ENCODE assay signal across 8 cellular contexts in the genomic region with DNA sequence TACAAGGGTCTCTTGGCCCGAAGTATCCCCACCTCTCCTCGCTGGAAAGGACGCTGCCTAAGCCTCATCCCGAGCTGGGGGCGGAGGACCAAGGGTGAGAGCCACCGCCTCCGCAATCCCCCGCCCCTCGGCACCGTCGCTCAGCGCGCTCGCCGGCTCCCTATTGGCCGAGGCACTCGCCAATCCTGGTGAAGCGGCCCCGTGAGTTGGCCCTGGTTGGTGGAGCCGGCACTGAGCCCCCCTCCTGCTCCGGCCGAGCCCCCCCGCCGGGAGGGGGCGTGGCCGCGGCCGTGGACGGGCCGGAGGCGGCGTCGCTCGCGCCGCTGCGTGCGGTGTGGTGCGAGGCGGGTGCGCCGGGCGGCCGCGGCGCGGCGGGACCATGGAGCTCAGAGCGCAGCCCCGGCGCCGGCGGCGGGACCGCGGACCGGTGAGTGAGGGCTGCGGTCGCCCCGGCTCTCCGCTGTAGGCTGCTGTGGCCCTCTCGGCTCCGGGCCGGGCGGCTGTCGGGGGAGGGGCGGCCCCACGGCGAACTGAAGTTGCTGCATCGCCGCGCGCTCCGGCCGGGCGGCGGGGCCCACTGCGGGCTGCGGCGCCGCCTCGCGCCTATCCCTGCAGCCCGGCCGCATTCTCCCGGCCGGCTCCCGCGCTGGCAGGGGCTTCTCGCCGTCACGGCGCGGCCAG. TPM values are rescaled to one million over a fixed set of nuclear protein-coding genes. Genes with fewer than 3 reads are reported as not detected.
DNase-seq lines count a peak whose midpoint lies in the region; ATAC-seq and TF ChIP-seq lines count a peak whose summit lies in the region.

A gene with protein sequence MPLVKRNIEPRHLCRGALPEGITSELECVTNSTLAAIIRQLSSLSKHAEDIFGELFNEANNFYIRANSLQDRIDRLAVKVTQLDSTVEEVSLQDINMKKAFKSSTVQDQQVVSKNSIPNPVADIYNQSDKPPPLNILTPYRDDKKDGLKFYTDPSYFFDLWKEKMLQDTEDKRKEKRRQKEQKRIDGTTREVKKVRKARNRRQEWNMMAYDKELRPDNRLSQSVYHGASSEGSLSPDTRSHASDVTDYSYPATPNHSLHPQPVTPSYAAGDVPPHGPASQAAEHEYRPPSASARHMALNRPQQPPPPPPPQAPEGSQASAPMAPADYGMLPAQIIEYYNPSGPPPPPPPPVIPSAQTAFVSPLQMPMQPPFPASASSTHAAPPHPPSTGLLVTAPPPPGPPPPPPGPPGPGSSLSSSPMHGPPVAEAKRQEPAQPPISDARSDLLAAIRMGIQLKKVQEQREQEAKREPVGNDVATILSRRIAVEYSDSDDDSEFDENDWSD (plus strand): TSS at position 291 of the 681 bp plus-strand sequence. CDS start 84,588 bp downstream, outside the sequence.

- H3K4me2 ChIP-seq in trophoblast cell (ENCODE audit: low read length): peak within 1 kb of the TSS; percentile 99

- H2BK120ac ChIP-seq in trophoblast cell (ENCODE audit: insufficient read depth, low read length, poor library complexity): no peak within 1 kb of the TSS

- peaks cover 0 to 3% (median 0%) of the 10 kb centered on the region in 4 donors for H3K9me3 ChIP-seq in Peyer's patch
- no peaks in the 10 kb centered on the region for H3K9me3 ChIP-seq in trophoblast cell (ENCODE audit: insufficient read depth, low read depth, low read length)

- H2BK5ac ChIP-seq in trophoblast cell (ENCODE audit: low read depth, low read length, poor library complexity): no peak within 1 kb of the TSS

- TF ChIP-seq POLR2A in Peyer's patch (IDR thresholded peaks at IDR 0.05): no peak

- TF ChIP-seq CTCF in Peyer's patch (IDR thresholded peaks at IDR 0.05): no peak

- WGBS in trophoblast cell (ENCODE audit: extremely low coverage, insufficient coverage, insufficient read length): no CpG with 5 or more reads among the region's 94 CpGs

- peak within 1 kb of the TSS; percentile 54 for H3K14ac ChIP-seq in trophoblast cell (ENCODE audit: low read length)

- no peak within 1 kb of the TSS for H2BK12ac ChIP-seq in trophoblast cell (ENCODE audit: low read length)

- peaks cover 0 to 7% (median 0%) of the 10 kb centered on the region in 4 donors for H3K4me1 ChIP-seq in Peyer's patch
- H3K4me1 ChIP-seq in trophoblast cell (ENCODE audit: control insufficient read depth in 1 of 2, insufficient read depth in 2 of 2, low read length in 2 of 2): peaks cover 3 to 7% of the 10 kb centered on the region in 2 experiments

- peak within 1 kb of the TSS; percentile 94 for H2AFZ ChIP-seq in trophoblast cell (ENCODE audit: insufficient read depth, low read length, poor library complexity)

- peaks cover 2% of the 10 kb centered on the region for H3K79me1 ChIP-seq in trophoblast cell (ENCODE audit: low read length)

- peak; percentile 94 for ATAC-seq in GM21825 (IDR thresholded peaks at IDR 0.05; ENCODE audit: unreplicated experiment)
- peak; percentile 98 for ATAC-seq in left ventricle myocardium superior

- H3K18ac ChIP-seq in trophoblast cell (ENCODE audit: low read length): peak within 1 kb of the TSS; percentile 46

- peaks cover 2% of the 10 kb centered on the region for H3K79me2 ChIP-seq in trophoblast cell (ENCODE audit: control insufficient read depth, insufficient read depth, low read length, poor library complexity)

- no peak within 1 kb of the TSS for H3K23ac ChIP-seq in trophoblast cell (ENCODE audit: low read length)

- peak within 1 kb of the TSS; percentile 65 for H4K8ac ChIP-seq in trophoblast cell (ENCODE audit: low read depth, low read length)

- peak within 1 kb of the TSS; percentile 37 to 69 (median 50) for H3K4me3 ChIP-seq in Peyer's patch
- H3K4me3 ChIP-seq in trophoblast cell (ENCODE audit: low read depth, low read length): peak within 1 kb of the TSS; percentile 80

- in situ Hi-C loops in KBM-7 (cut with MboI; ENCODE audit: low pct_unique_long_range_greater_than_20kb, low sequenced_read_pairs): no loop called here

- H3K36me3 ChIP-seq in Peyer's patch: no peaks in the 10 kb centered on the region
- no peaks in the 10 kb centered on the region for H3K36me3 ChIP-seq in trophoblast cell (ENCODE audit: control insufficient read depth in 1 of 2, insufficient read depth in 2 of 2, low read length in 2 of 2)

- H3K27ac ChIP-seq in Peyer's patch: peak within 1 kb of the TSS in 3 of 4 donors; percentile 39 to 51 (median 46)
- H3K27ac ChIP-seq in angular gyrus (ENCODE audit: low read depth, low read length): peak within 1 kb of the TSS; percentile 60
- H3K27ac ChIP-seq in trophoblast cell (ENCODE audit: low read depth, low read length): no peak within 1 kb of the TSS

- no peaks in the 10 kb centered on the region for H3K27me3 ChIP-seq in Peyer's patch
- H3K27me3 ChIP-seq in trophoblast cell (ENCODE audit: insufficient read depth, low read length): peaks cover 7% of the 10 kb centered on the region

- intact Hi-C loops in left ventricle myocardium superior (cut with micrococcal nuclease): no loop called here

- peak within 1 kb of the TSS; percentile 50 for H3K9ac ChIP-seq in trophoblast cell (ENCODE audit: low read length)

- no peak within 1 kb of the TSS for H2AK5ac ChIP-seq in trophoblast cell (ENCODE audit: low read length)

- peak within 1 kb of the TSS; percentile 25 for H4K12ac ChIP-seq in trophoblast cell (ENCODE audit: low read depth, low read length)

- H4K91ac ChIP-seq in trophoblast cell (ENCODE audit: low read depth, low read length): no peak within 1 kb of the TSS

- H3K4ac ChIP-seq in trophoblast cell (ENCODE audit: low read depth, low read length): no peak within 1 kb of the TSS

- DNase-seq in DMS79 treated with DMSO at 0.1 percent for 48 hours (lab: John Stamatoyannopoulos, UW) (peak; percentile 73), KBM-7 (peak; percentile 95), Peyer's patch (peak; percentile 45 to 87 (median 84)), left ventricle myocardium superior (peak; percentile 97), trophoblast cell (peak; percentile 77 to 85)
- DNase-seq in effector CD4-positive, alpha-beta T cell: no peak

RNA-seq across cellular contexts. Expression of the gene that starts here (rescaled TPM):
- 10 to 100 TPM in 1 of 4 donors, 1 to 10 TPM in 3; 1.1 to 23.9 (median 2.7) TPM for total RNA-seq in Peyer's patch
- 11.5 TPM for total RNA-seq in left ventricle myocardium superior
- 3.3 and 3.6 TPM in 2 replicates for polyA plus RNA-seq in trophoblast cell (2013)
